In genomic region chr15:27249046-27249722, GRCh38 we compare ENCODE assay signal across 22 cellular contexts.
"Had no signal": no experiment of that assay in that cellular context is flagged by ENCODE, and none has a peak within 500 bp of the region (broad histone marks: within the 10 kb centered on the region; RNA-seq: fewer than 3 reads in every experiment).

No MANE protein-coding gene starts in this region.

- H3K27me3 ChIP-seq: Peyer's patch had no signal

- H3K4me1 Mint-ChIP-seq: activated B cell treated with CpG ODN at 0.5 μM for 24 hours; activated CD4-positive, alpha-beta T cell treated with anti-CD3 and anti-CD28 coated beads, Interleukin-2, amount 10 ng/mL, durations not matched to agents 24 days and 14 days; activated CD8-positive, alpha-beta memory T cell treated with anti-CD3 and anti-CD28 coated beads, Interleukin-2, amount 10 ng/mL, durations not matched to agents 7 days and 5 days; central memory CD8-positive, alpha-beta T cell; T-helper 17 cell had no signal

- H3K36me3 Mint-ChIP-seq: activated CD8-positive, alpha-beta memory T cell treated with anti-CD3 and anti-CD28 coated beads, Interleukin-2, amount 10 ng/mL, durations not matched to agents 7 days and 5 days; activated naive CD8-positive, alpha-beta T cell; brain had no signal

- DNase-seq: activated B cell treated with CpG ODN at 0.5 μM for 24 hours; activated CD4-positive, alpha-beta T cell treated with anti-CD3 and anti-CD28 coated beads for 1 hour; activated CD4-positive, alpha-beta T cell treated with anti-CD3 and anti-CD28 coated beads, Interleukin-2, amount 10 ng/mL, durations not matched to agents 24 days and 14 days; activated CD4-positive, alpha-beta T cell treated with anti-CD3 and anti-CD28 coated beads, Interleukin-2, amount 50 U/mL, for 48 hours; activated CD8-positive, alpha-beta memory T cell treated with anti-CD3 and anti-CD28 coated beads, Interleukin-2, amount 10 ng/mL, durations not matched to agents 7 days and 5 days; activated gamma-delta T cell; activated naive CD4-positive, alpha-beta T cell treated with anti-CD3 and anti-CD28 coated beads for 36 hours; activated T-cell treated with anti-CD3 and anti-CD28 coated beads, Interleukin-2, amount 50 U/mL, for 24 hours; amygdala; IMR-90; KG1; NCI-H1092; NCI-H1930; Peyer's patch; Right ventricle myocardium superior; SJCRH30; T-helper 17 cell; T-helper 9 cell had no signal

- H3K27me3 Mint-ChIP-seq: activated B cell treated with CpG ODN at 0.5 μM for 24 hours; activated CD4-positive, alpha-beta T cell treated with anti-CD3 and anti-CD28 coated beads, Interleukin-2, amount 10 ng/mL, durations not matched to agents 24 days and 14 days; activated CD8-positive, alpha-beta memory T cell treated with anti-CD3 and anti-CD28 coated beads, Interleukin-2, amount 10 ng/mL, durations not matched to agents 7 days and 5 days; activated naive CD8-positive, alpha-beta T cell; activated T-cell treated with anti-CD3 and anti-CD28 coated beads, Interleukin-2, amount 50 U/mL, for 24 hours; central memory CD8-positive, alpha-beta T cell; T-helper 17 cell had no signal

- H3K4me3 ChIP-seq: Peyer's patch, SJCRH30 had no signal

- H3K4me1 ChIP-seq: Peyer's patch, SJCRH30 had no signal

- H3K27ac ChIP-seq: Peyer's patch, RWPE1, SJCRH30 had no signal

- H3K36me3 ChIP-seq: Peyer's patch, SJCRH30 had no signal

- H3K4me3 Mint-ChIP-seq: activated B cell treated with CpG ODN at 0.5 μM for 24 hours; activated CD4-positive, alpha-beta T cell treated with anti-CD3 and anti-CD28 coated beads, Interleukin-2, amount 10 ng/mL, durations not matched to agents 24 days and 14 days; activated CD8-positive, alpha-beta memory T cell treated with anti-CD3 and anti-CD28 coated beads, Interleukin-2, amount 10 ng/mL, durations not matched to agents 7 days and 5 days; activated naive CD4-positive, alpha-beta T cell treated with anti-CD3 and anti-CD28 coated beads for 36 hours; activated naive CD8-positive, alpha-beta T cell; activated T-cell treated with anti-CD3 and anti-CD28 coated beads, Interleukin-2, amount 50 U/mL, for 24 hours; brain; central memory CD8-positive, alpha-beta T cell; T-helper 17 cell had no signal

- H3K9me3 Mint-ChIP-seq: activated CD4-positive, alpha-beta T cell treated with anti-CD3 and anti-CD28 coated beads, Interleukin-2, amount 10 ng/mL, durations not matched to agents 24 days and 14 days; activated T-cell treated with anti-CD3 and anti-CD28 coated beads, Interleukin-2, amount 50 U/mL, for 24 hours had no signal

- H3K27ac Mint-ChIP-seq: activated B cell treated with CpG ODN at 0.5 μM for 24 hours; activated CD4-positive, alpha-beta T cell treated with anti-CD3 and anti-CD28 coated beads, Interleukin-2, amount 10 ng/mL, durations not matched to agents 24 days and 14 days; activated CD8-positive, alpha-beta memory T cell treated with anti-CD3 and anti-CD28 coated beads, Interleukin-2, amount 10 ng/mL, durations not matched to agents 7 days and 5 days; activated naive CD4-positive, alpha-beta T cell treated with anti-CD3 and anti-CD28 coated beads for 36 hours; activated naive CD8-positive, alpha-beta T cell; activated T-cell treated with anti-CD3 and anti-CD28 coated beads, Interleukin-2, amount 50 U/mL, for 24 hours; T-helper 17 cell had no signal

- H3K9me3 ChIP-seq: Peyer's patch, SJCRH30 had no signal
